14 cellular contexts compared by ENCODE assay signal in genomic region chr14:50086316-50086700, GRCh38. TPM values are rescaled to one million over a fixed set of nuclear protein-coding genes. Genes with fewer than 3 reads are reported as not detected.
DNase-seq lines count a peak whose midpoint lies in the region; ATAC-seq and TF ChIP-seq lines count a peak whose summit lies in the region.
"Had no signal": no experiment of that assay in that cellular context is flagged by ENCODE, and none has a peak within 500 bp of the region (broad histone marks: within the 10 kb centered on the region; RNA-seq: fewer than 3 reads in every experiment).

No MANE protein-coding gene starts in this region.

- H4K20me1 ChIP-seq in Karpas-422 (ENCODE audit: insufficient read depth, low read depth, low read length) = no peaks in the 10 kb centered on the region
- H4K20me1 ChIP-seq in smooth muscle cell (ENCODE audit: low read depth) = no peaks in the 10 kb centered on the region

- H3K79me2 ChIP-seq in Karpas-422 (ENCODE audit: low read length) = no peaks in the 10 kb centered on the region
- no peaks in the 10 kb centered on the region for H3K79me2 ChIP-seq in smooth muscle cell (ENCODE audit: low read depth)

- no peaks in the 10 kb centered on the region for H3K9me2 ChIP-seq in Karpas-422 (replicated peaks; ENCODE audit: insufficient read depth, low read length)

- no peaks in the 10 kb centered on the region for H3K27me3 ChIP-seq in Karpas-422 (ENCODE audit: low read length)
- H3K27me3 ChIP-seq in smooth muscle cell (ENCODE audit: low read depth) = no peaks in the 10 kb centered on the region
- H3K27me3 ChIP-seq: suprapubic skin had no signal

- no peaks in the 10 kb centered on the region for H3K36me3 ChIP-seq in Karpas-422 (ENCODE audit: insufficient read depth, low read length)
- no peaks in the 10 kb centered on the region for H3K36me3 ChIP-seq in smooth muscle cell (ENCODE audit: low read depth)
- H3K36me3 ChIP-seq: suprapubic skin had no signal

- H3K9me3 Mint-ChIP-seq in activated naive CD8-positive, alpha-beta T cell treated with anti-CD3 and anti-CD28 coated beads for 36 hours = no peaks in the 10 kb centered on the region
- no peaks in the 10 kb centered on the region for H3K9me3 Mint-ChIP-seq in endothelial cell (ENCODE audit: unreplicated experiment)
- H3K9me3 Mint-ChIP-seq: brain had no signal

- WGBS in smooth muscle cell (ENCODE audit: low lambda C conversion rate) = 82% methylated on average over 2 of the region's 2 CpGs

- H3K9me3 ChIP-seq in Karpas-422 (ENCODE audit: low read length) = no peaks in the 10 kb centered on the region
- no peaks in the 10 kb centered on the region for H3K9me3 ChIP-seq in smooth muscle cell (replicated peaks; ENCODE audit: low read depth)
- H3K9me3 ChIP-seq: suprapubic skin had no signal

- H3K27me3 Mint-ChIP-seq in activated naive CD8-positive, alpha-beta T cell treated with anti-CD3 and anti-CD28 coated beads for 36 hours = no peaks in the 10 kb centered on the region
- peaks cover 3% of the 10 kb centered on the region for H3K27me3 Mint-ChIP-seq in endothelial cell (ENCODE audit: unreplicated experiment)
- H3K27me3 Mint-ChIP-seq: brain had no signal

- H3K4me3 Mint-ChIP-seq in activated naive CD8-positive, alpha-beta T cell treated with anti-CD3 and anti-CD28 coated beads for 36 hours = peak overlapping the region; percentile 55
- no peak overlapping the region for H3K4me3 Mint-ChIP-seq in endothelial cell (ENCODE audit: unreplicated experiment)
- H3K4me3 Mint-ChIP-seq: brain had no signal

- H3K36me3 Mint-ChIP-seq in activated naive CD8-positive, alpha-beta T cell treated with anti-CD3 and anti-CD28 coated beads for 36 hours = peaks cover 22% of the 10 kb centered on the region
- peaks cover 10% of the 10 kb centered on the region for H3K36me3 Mint-ChIP-seq in endothelial cell (ENCODE audit: low read depth, unreplicated experiment)
- H3K36me3 Mint-ChIP-seq: brain had no signal

- peaks cover 91% of the 10 kb centered on the region for H3K4me1 Mint-ChIP-seq in activated naive CD8-positive, alpha-beta T cell treated with anti-CD3 and anti-CD28 coated beads for 36 hours
- H3K4me1 Mint-ChIP-seq in endothelial cell (ENCODE audit: unreplicated experiment) = peaks cover 13% of the 10 kb centered on the region

- no peak for TF ChIP-seq CTCF in smooth muscle cell (IDR thresholded peaks at IDR 0.05; ENCODE audit: borderline replicate concordance, insufficient read depth, poor library complexity, severe bottlenecking)
- no peak for TF ChIP-seq CTCF in endothelial cell (IDR thresholded peaks at IDR 0.05; ENCODE audit: unreplicated experiment)

- H3K9ac ChIP-seq in Karpas-422 (ENCODE audit: low read length) (peak overlapping the region; percentile 39; the same call in 1 of the 2 replicates), smooth muscle cell (ENCODE audit: low read depth) (no peak overlapping the region)

- peaks cover 42% of the 10 kb centered on the region for H3K4me1 ChIP-seq in Karpas-422 (ENCODE audit: low read length)
- peaks cover 11% of the 10 kb centered on the region for H3K4me1 ChIP-seq in smooth muscle cell (ENCODE audit: low read depth)

- peak; percentile 58 for DNase-seq in activated CD8-positive, alpha-beta memory T cell treated with anti-CD3 and anti-CD28 coated beads for 24 hours
- DNase-seq in activated CD8-positive, alpha-beta memory T cell treated with anti-CD3 and anti-CD28 coated beads, Interleukin-2, amount 50 U/mL, for 4 hours = no peak
- DNase-seq in Karpas-422 (no peak), smooth muscle cell (lab: John Stamatoyannopoulos, UW; ENCODE audit: unreplicated experiment) (no peak), endothelial cell (ENCODE audit: low spot score) (no peak)
- DNase-seq in activated naive CD8-positive, alpha-beta T cell treated with anti-CD3 and anti-CD28 coated beads for 36 hours = no peak
- DNase-seq: Calu3, dermis blood vessel endothelial cell, GF-D8, NCI-H1694 treated with DMSO at 0.1 percent for 48 hours had no signal

- peak overlapping the region; percentile 61 for H3K27ac ChIP-seq in Karpas-422 (ENCODE audit: low read length)
- peak overlapping the region; percentile 73 for H3K27ac ChIP-seq in smooth muscle cell (ENCODE audit: low read depth)
- H3K27ac ChIP-seq: suprapubic skin had no signal

- H3F3A ChIP-seq in smooth muscle cell (ENCODE audit: low read depth) = peaks cover 22% of the 10 kb centered on the region

- H3K4me3 ChIP-seq in Karpas-422 (ENCODE audit: low read length) (no peak overlapping the region), smooth muscle cell (no peak overlapping the region)
- H3K4me3 ChIP-seq: suprapubic skin had no signal

- peak overlapping the region; percentile 54 for H3K4me2 ChIP-seq in Karpas-422 (ENCODE audit: low read depth, low read length, poor library complexity, severe bottlenecking)
- H3K4me2 ChIP-seq in smooth muscle cell = no peak overlapping the region

- ATAC-seq in HG03565 (IDR thresholded peaks at IDR 0.05; ENCODE audit: unreplicated experiment) (no peak), GM19351 (IDR thresholded peaks at IDR 0.05; ENCODE audit: unreplicated experiment) (no peak)

- peak overlapping the region; percentile 45; the same call in 1 of the 2 replicates for H2AFZ ChIP-seq in Karpas-422 (ENCODE audit: low read length)
- no peak overlapping the region for H2AFZ ChIP-seq in smooth muscle cell (ENCODE audit: low read depth)

- peak overlapping the region; percentile 96 for H3K27ac Mint-ChIP-seq in activated naive CD8-positive, alpha-beta T cell treated with anti-CD3 and anti-CD28 coated beads for 36 hours
- H3K27ac Mint-ChIP-seq in endothelial cell (ENCODE audit: unreplicated experiment) = no peak overlapping the region

RNA-seq across cellular contexts. Expression of gene VCPKMT, which starts 30.1 kb away (rescaled TPM):
- total RNA-seq in Karpas-422 (2014; rRNA removed; shearing (Covaris generic); ENCODE audit: low replicate concordance) = 8.7 and 25.6 TPM in 2 replicates
- total RNA-seq in activated naive CD8-positive, alpha-beta T cell treated with anti-CD3 and anti-CD28 coated beads for 36 hours = 10 to 100 TPM; 13.3 to 14.3 TPM
- 13.0 and 22.6 TPM in 2 replicates for total RNA-seq in smooth muscle cell
- 15.6 and 17.0 TPM in 2 replicates for polyA plus RNA-seq in smooth muscle cell
- total RNA-seq in endothelial cell (ENCODE audit: unreplicated experiment) = 8.1 TPM
